16 cellular contexts compared by ENCODE assay signal in genomic region chr2:197059498-197059897, GRCh38.
DNase-seq lines count a peak whose midpoint lies in the region; ATAC-seq and TF ChIP-seq lines count a peak whose summit lies in the region.
"Had no signal": no experiment of that assay in that cellular context is flagged by ENCODE, and none has a peak within 500 bp of the region (broad histone marks: within the 10 kb centered on the region; RNA-seq: fewer than 3 reads in every experiment).

No MANE protein-coding gene starts in this region.

- peaks cover 59% of the 10 kb centered on the region for H3K36me3 ChIP-seq in CD4-positive, CD25-positive, alpha-beta regulatory T cell (ENCODE audit: control insufficient read depth, insufficient read depth, low read length)
- H3K36me3 ChIP-seq in sigmoid colon: peaks cover 0 to 30% (median 4%) of the 10 kb centered on the region in 4 donors

- H3K27ac Mint-ChIP-seq in activated CD4-positive, alpha-beta memory T cell treated with anti-CD3 and anti-CD28 coated beads for 36 hours: peak overlapping the region; percentile 33
- no peak overlapping the region for H3K27ac Mint-ChIP-seq in activated CD4-positive, alpha-beta memory T cell treated with anti-CD3 and anti-CD28 coated beads, Interleukin-2, amount 10 ng/mL, durations not matched to agents 7 days and 5 days
- H3K27ac Mint-ChIP-seq in CD4-positive, CD25-positive, alpha-beta regulatory T cell: peak overlapping the region; percentile 62 to 83 (median 69)
- peak overlapping the region; percentile 68 for H3K27ac Mint-ChIP-seq in activated naive CD8-positive, alpha-beta T cell

- peaks cover 6% of the 10 kb centered on the region for H3K4me1 ChIP-seq in CD4-positive, CD25-positive, alpha-beta regulatory T cell (ENCODE audit: control insufficient read depth, insufficient read depth, low read length, poor library complexity, severe bottlenecking)
- no peaks in the 10 kb centered on the region for H3K4me1 ChIP-seq in sigmoid colon
- H3K4me1 ChIP-seq: A549 had no signal

- TF ChIP-seq CTCF in sigmoid colon (IDR thresholded peaks at IDR 0.05): no peak

- H3K4me3 ChIP-seq in CD4-positive, CD25-positive, alpha-beta regulatory T cell (ENCODE audit: low read depth, low read length): no peak overlapping the region
- H3K4me3 ChIP-seq in sigmoid colon: no peak overlapping the region
- H3K4me3 ChIP-seq: A549, GM23248 had no signal

- no peak for TF ChIP-seq POLR2A in sigmoid colon (IDR thresholded peaks at IDR 0.05)

- no peak for ATAC-seq in CD4-positive, CD25-positive, alpha-beta regulatory T cell (ENCODE audit: low read depth in 2 of 2)
- ATAC-seq in GM18858 (IDR thresholded peaks at IDR 0.05; ENCODE audit: unreplicated experiment): no peak
- no peak for ATAC-seq in GM18519 (IDR thresholded peaks at IDR 0.05; ENCODE audit: low FRiP score, unreplicated experiment)
- ATAC-seq: A549 had no signal

- H3K4me3 Mint-ChIP-seq in activated CD4-positive, alpha-beta memory T cell treated with anti-CD3 and anti-CD28 coated beads for 36 hours: no peak overlapping the region
- H3K4me3 Mint-ChIP-seq in activated CD4-positive, alpha-beta memory T cell treated with anti-CD3 and anti-CD28 coated beads, Interleukin-2, amount 10 ng/mL, durations not matched to agents 7 days and 5 days: no peak overlapping the region
- no peak overlapping the region for H3K4me3 Mint-ChIP-seq in CD4-positive, CD25-positive, alpha-beta regulatory T cell
- no peak overlapping the region for H3K4me3 Mint-ChIP-seq in activated naive CD8-positive, alpha-beta T cell
- H3K4me3 Mint-ChIP-seq: CD14-positive monocyte had no signal

- H3K27me3 ChIP-seq in CD4-positive, CD25-positive, alpha-beta regulatory T cell (ENCODE audit: control insufficient read depth, insufficient read depth, low read length): no peaks in the 10 kb centered on the region
- no peaks in the 10 kb centered on the region for H3K27me3 ChIP-seq in sigmoid colon

- WGBS in sigmoid colon, 2 donors: 95 to 98% methylated on average over 1 of the region's 1 CpG

- peaks cover 12 to 15% of the 10 kb centered on the region in 2 experiments for H3K9me3 ChIP-seq in CD4-positive, CD25-positive, alpha-beta regulatory T cell (ENCODE audit: control insufficient read depth in 2 of 2, low read length in 2 of 2)
- no peaks in the 10 kb centered on the region for H3K9me3 ChIP-seq in sigmoid colon

- H3K36me3 Mint-ChIP-seq in activated CD4-positive, alpha-beta memory T cell treated with anti-CD3 and anti-CD28 coated beads for 36 hours: peaks cover 73% of the 10 kb centered on the region
- peaks cover 92% of the 10 kb centered on the region for H3K36me3 Mint-ChIP-seq in activated CD4-positive, alpha-beta memory T cell treated with anti-CD3 and anti-CD28 coated beads, Interleukin-2, amount 10 ng/mL, durations not matched to agents 7 days and 5 days (ENCODE audit: low read depth)
- peaks cover 85% of the 10 kb centered on the region for H3K36me3 Mint-ChIP-seq in CD4-positive, CD25-positive, alpha-beta regulatory T cell
- peaks cover 53% of the 10 kb centered on the region for H3K36me3 Mint-ChIP-seq in activated naive CD8-positive, alpha-beta T cell

- peak overlapping the region; percentile 17 for H3K27ac ChIP-seq in CD4-positive, CD25-positive, alpha-beta regulatory T cell (ENCODE audit: insufficient read depth, low read length, poor library complexity, severe bottlenecking)
- no peak overlapping the region for H3K27ac ChIP-seq in sigmoid colon
- H3K27ac ChIP-seq: A549, GM23248 had no signal

- intact Hi-C loops in activated CD4-positive, alpha-beta memory T cell treated with anti-CD3 and anti-CD28 coated beads for 36 hours (cut with micrococcal nuclease): no loop called here
- intact Hi-C loops in sigmoid colon (cut with DNase I): no loop called here

- TF ChIP-seq EP300 in sigmoid colon (IDR thresholded peaks at IDR 0.05): no peak

- CTCF ChIA-PET in activated CD4-positive, alpha-beta memory T cell treated with anti-CD3 and anti-CD28 coated beads for 36 hours (lab: Charles Lee): interaction anchor here (1.4 kb wide), 1 partner anchor 15 kb away, joined by 4 read pairs; no protein-coding TSS in a partner anchor
- CTCF ChIA-PET in activated CD4-positive, alpha-beta memory T cell treated with anti-CD3 and anti-CD28 coated beads, Interleukin-2, amount 10 ng/mL, durations not matched to agents 7 days and 5 days (lab: Charles Lee): interaction anchor here (1.9 kb wide), 1 partner anchor 16 kb away, joined by 4 read pairs; no protein-coding TSS in a partner anchor

- DNase-seq in activated CD4-positive, alpha-beta memory T cell treated with anti-CD3 and anti-CD28 coated beads for 36 hours: no peak
- no peak for DNase-seq in activated CD4-positive, alpha-beta memory T cell treated with anti-CD3 and anti-CD28 coated beads, Interleukin-2, amount 10 ng/mL, durations not matched to agents 7 days and 5 days
- no peak for DNase-seq in CD4-positive, CD25-positive, alpha-beta regulatory T cell
- DNase-seq in NCI-H2171 (lab: John Stamatoyannopoulos, UW) (peak; percentile 54), sigmoid colon (no peak)
- DNase-seq: DND-41, GDM1, GM23248, KG1, NCI-H1048, SHP77 had no signal

- peaks cover 20% of the 10 kb centered on the region for H3K9me3 Mint-ChIP-seq in activated CD4-positive, alpha-beta memory T cell treated with anti-CD3 and anti-CD28 coated beads for 36 hours
- peaks cover 24% of the 10 kb centered on the region for H3K9me3 Mint-ChIP-seq in activated CD4-positive, alpha-beta memory T cell treated with anti-CD3 and anti-CD28 coated beads, Interleukin-2, amount 10 ng/mL, durations not matched to agents 7 days and 5 days
- H3K9me3 Mint-ChIP-seq in CD4-positive, CD25-positive, alpha-beta regulatory T cell: peaks cover 2 to 14% (median 8%) of the 10 kb centered on the region in 7 donors
- peaks cover 13% of the 10 kb centered on the region for H3K9me3 Mint-ChIP-seq in activated naive CD8-positive, alpha-beta T cell (ENCODE audit: low read depth)

- POLR2A ChIA-PET in activated CD4-positive, alpha-beta memory T cell treated with anti-CD3 and anti-CD28 coated beads for 36 hours (lab: Charles Lee): no interaction called here
- POLR2A ChIA-PET in activated CD4-positive, alpha-beta memory T cell treated with anti-CD3 and anti-CD28 coated beads, Interleukin-2, amount 10 ng/mL, durations not matched to agents 7 days and 5 days (lab: Charles Lee): no interaction called here

- H3K27me3 Mint-ChIP-seq in activated CD4-positive, alpha-beta memory T cell treated with anti-CD3 and anti-CD28 coated beads for 36 hours: no peaks in the 10 kb centered on the region
- H3K27me3 Mint-ChIP-seq in activated CD4-positive, alpha-beta memory T cell treated with anti-CD3 and anti-CD28 coated beads, Interleukin-2, amount 10 ng/mL, durations not matched to agents 7 days and 5 days: no peaks in the 10 kb centered on the region
- H3K27me3 Mint-ChIP-seq in CD4-positive, CD25-positive, alpha-beta regulatory T cell: no peaks in the 10 kb centered on the region
- H3K27me3 Mint-ChIP-seq in activated naive CD8-positive, alpha-beta T cell: no peaks in the 10 kb centered on the region

- peaks cover 29% of the 10 kb centered on the region for H3K4me1 Mint-ChIP-seq in activated CD4-positive, alpha-beta memory T cell treated with anti-CD3 and anti-CD28 coated beads for 36 hours (ENCODE audit: low read depth)
- peaks cover 30% of the 10 kb centered on the region for H3K4me1 Mint-ChIP-seq in activated CD4-positive, alpha-beta memory T cell treated with anti-CD3 and anti-CD28 coated beads, Interleukin-2, amount 10 ng/mL, durations not matched to agents 7 days and 5 days
- peaks cover 23 to 52% (median 43%) of the 10 kb centered on the region in 4 donors for H3K4me1 Mint-ChIP-seq in CD4-positive, CD25-positive, alpha-beta regulatory T cell
- peaks cover 36% of the 10 kb centered on the region for H3K4me1 Mint-ChIP-seq in activated naive CD8-positive, alpha-beta T cell (ENCODE audit: low read depth)
- H3K4me1 Mint-ChIP-seq: CD14-positive monocyte had no signal
